ENCODE assay signal across 24 cellular contexts in the genomic region with DNA sequence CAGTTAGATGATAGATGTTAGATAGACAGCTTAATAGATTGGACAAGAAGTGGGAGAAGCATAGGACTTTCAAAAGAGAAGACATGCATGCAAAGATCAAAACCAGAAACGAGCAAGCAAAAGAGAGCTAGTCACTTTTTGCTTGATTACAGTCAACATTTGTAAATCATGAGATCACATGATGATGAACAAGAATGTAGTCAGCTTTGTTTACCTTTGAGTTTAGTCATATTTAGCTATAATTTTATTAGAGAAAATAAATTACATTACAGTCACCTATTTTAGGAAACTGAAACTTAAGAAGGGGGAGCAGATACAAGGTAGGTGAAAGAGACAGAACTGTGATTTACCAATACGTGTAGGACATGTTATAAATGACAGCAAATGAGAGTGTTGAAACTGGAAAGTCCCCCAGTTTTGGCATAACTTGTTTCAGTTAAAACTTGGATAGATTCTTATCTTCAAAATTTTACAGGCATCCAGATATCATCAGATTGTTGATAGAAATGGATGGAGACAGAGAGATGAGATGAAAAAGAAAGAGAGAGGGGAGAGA.
DNase-seq lines count a peak whose midpoint lies in the region; TF ChIP-seq lines count a peak whose summit lies in the region.
"Had no signal": no experiment of that assay in that cellular context is flagged by ENCODE, and none has a peak within 500 bp of the region (broad histone marks: within the 10 kb centered on the region; RNA-seq: fewer than 3 reads in every experiment).

No MANE protein-coding gene starts in this region.

- TF ChIP-seq CTCF in RWPE1 (conservative IDR thresholded peaks at IDR 0.05; ENCODE audit: low read depth) (no peak), smooth muscle cell (IDR thresholded peaks at IDR 0.05; ENCODE audit: borderline replicate concordance, insufficient read depth, poor library complexity, severe bottlenecking) (no peak), chondrocyte (IDR thresholded peaks at IDR 0.05) (no peak)

- no peak overlapping the region for H2AFZ ChIP-seq in smooth muscle cell (ENCODE audit: low read depth)

- H3K4me2 ChIP-seq in smooth muscle cell, result no peak overlapping the region

- H3K36me3 ChIP-seq in smooth muscle cell (ENCODE audit: low read depth), result no peaks in the 10 kb centered on the region
- H3K36me3 ChIP-seq: ascending aorta, left lung, stomach, upper lobe of left lung had no signal

- no peaks in the 10 kb centered on the region for H3K4me1 Mint-ChIP-seq in chondrocyte (ENCODE audit: low read depth)
- H3K4me1 Mint-ChIP-seq: CD14-positive monocyte, nephron progenitor cell, T-helper 17 cell had no signal

- no peaks in the 10 kb centered on the region for H3K27me3 ChIP-seq in smooth muscle cell (ENCODE audit: low read depth)
- H3K27me3 ChIP-seq: ascending aorta, left lung, stomach, upper lobe of left lung had no signal

- no peaks in the 10 kb centered on the region for H3K79me2 ChIP-seq in smooth muscle cell (ENCODE audit: low read depth)

- H3K9ac ChIP-seq in smooth muscle cell (ENCODE audit: low read depth), result no peak overlapping the region

- H3K9me3 Mint-ChIP-seq in chondrocyte (ENCODE audit: low read depth), result peaks cover 6% of the 10 kb centered on the region

- H3K4me3 ChIP-seq in smooth muscle cell, result no peak overlapping the region
- H3K4me3 ChIP-seq: ascending aorta, left lung, stomach, upper lobe of left lung had no signal

- H4K20me1 ChIP-seq in smooth muscle cell (ENCODE audit: low read depth), result no peaks in the 10 kb centered on the region

- CTCF ChIA-PET in RWPE1 (lab: Yijun Ruan, JAX), result interaction anchor here (0.6 kb wide), 1 partner anchor 514 kb away, joined by 3 read pairs; no protein-coding TSS in a partner anchor

- no peaks in the 10 kb centered on the region for H3K27me3 Mint-ChIP-seq in chondrocyte (ENCODE audit: low read depth)
- H3K27me3 Mint-ChIP-seq: activated CD4-positive, alpha-beta memory T cell treated with anti-CD3 and anti-CD28 coated beads for 36 hours; progenitor cell of endocrine pancreas; T-helper 17 cell had no signal

- no peak overlapping the region for H3K27ac Mint-ChIP-seq in chondrocyte (ENCODE audit: unreplicated experiment)
- H3K27ac Mint-ChIP-seq: activated CD4-positive, alpha-beta memory T cell treated with anti-CD3 and anti-CD28 coated beads for 36 hours; activated naive CD4-positive, alpha-beta T cell treated with anti-CD3 and anti-CD28 coated beads for 36 hours; CD14-positive monocyte; nephron progenitor cell; progenitor cell of endocrine pancreas; T-helper 17 cell had no signal

- DNase-seq in A172 (ENCODE audit: low spot score) (peak; percentile 23), HCEC 1CT (peak; percentile 71), RWPE1 (ENCODE audit: low spot score) (peak; percentile 26), fibroblast of gingiva (ENCODE audit: low read depth) (peak; percentile 3), substantia nigra (lab: John Stamatoyannopoulos, UW) (no peak), smooth muscle cell (lab: John Stamatoyannopoulos, UW; ENCODE audit: unreplicated experiment) (no peak), chondrocyte (ENCODE audit: low spot score) (no peak)
- DNase-seq in activated CD4-positive, alpha-beta T cell treated with anti-CD3 and anti-CD28 coated beads, Interleukin-2, amount 50 U/mL, for 48 hours, result no peak
- DNase-seq: activated CD4-positive, alpha-beta memory T cell treated with anti-CD3 and anti-CD28 coated beads for 36 hours; activated naive CD4-positive, alpha-beta T cell treated with anti-CD3 and anti-CD28 coated beads for 36 hours; activated T-cell treated with anti-CD3 and anti-CD28 coated beads, Interleukin-2, amount 50 U/mL, for 1 hour; DMS 273 treated with DMSO at 0.1 percent for 48 hours; left lung; NCI-H1417 treated with DMSO at 0.1 percent for 48 hours; NCI-H526; nephron progenitor cell; stimulated activated CD4-positive, alpha-beta T cell treated with anti-CD3 and anti-CD28 coated beads, Interleukin-2, amount 100 ng/mL, for 48 hours; stomach; T-helper 17 cell; upper lobe of left lung had no signal

- H3F3A ChIP-seq in smooth muscle cell (ENCODE audit: low read depth), result no peaks in the 10 kb centered on the region

- H3K27ac ChIP-seq in RWPE1 (no peak overlapping the region), substantia nigra (ENCODE audit: low read depth, low read length, poor library complexity, severe bottlenecking) (no peak overlapping the region), smooth muscle cell (ENCODE audit: low read depth) (no peak overlapping the region)
- H3K27ac ChIP-seq: ascending aorta, left lung, stomach, upper lobe of left lung, VCaP had no signal

- POLR2A ChIA-PET in RWPE1 (lab: Yijun Ruan, JAX; ENCODE audit: low non-redundant PET), result no interaction called here

- no peaks in the 10 kb centered on the region for H3K9me3 ChIP-seq in smooth muscle cell (replicated peaks; ENCODE audit: low read depth)
- H3K9me3 ChIP-seq: ascending aorta, upper lobe of left lung had no signal

- H3K4me3 Mint-ChIP-seq in chondrocyte (ENCODE audit: unreplicated experiment), result no peak overlapping the region
- H3K4me3 Mint-ChIP-seq: activated CD4-positive, alpha-beta memory T cell treated with anti-CD3 and anti-CD28 coated beads for 36 hours; activated naive CD4-positive, alpha-beta T cell treated with anti-CD3 and anti-CD28 coated beads for 36 hours; CD14-positive monocyte; nephron progenitor cell; T-helper 17 cell had no signal

- WGBS in smooth muscle cell (ENCODE audit: low lambda C conversion rate), result 84% methylated on average over 2 of the region's 2 CpGs

- H3K36me3 Mint-ChIP-seq in chondrocyte (ENCODE audit: low read depth), result no peaks in the 10 kb centered on the region
- H3K36me3 Mint-ChIP-seq: activated CD4-positive, alpha-beta memory T cell treated with anti-CD3 and anti-CD28 coated beads for 36 hours; CD14-positive monocyte had no signal

- H3K4me1 ChIP-seq in smooth muscle cell (ENCODE audit: low read depth), result no peaks in the 10 kb centered on the region
- H3K4me1 ChIP-seq: ascending aorta, left lung, stomach, upper lobe of left lung had no signal

Comparison
In these comparisons a context has a peak if more than half of its experiments do, and no peak if none do; other contexts are left out.
1. DNase-seq: peak in A172 (single experiment), HCEC 1CT (single experiment), RWPE1 (single experiment) and fibroblast of gingiva (single experiment); none in substantia nigra (0 of 49), activated CD4-positive, alpha-beta T cell treated with anti-CD3 and anti-CD28 coated beads, Interleukin-2, amount 50 U/mL, for 48 hours (0 of 2), smooth muscle cell (single experiment) and chondrocyte (single experiment).